Comparison of ENCODE assay signal across 9 cellular contexts in genomic region chr1:89739013-89739843, GRCh38.
DNase-seq lines count a peak whose midpoint lies in the region; ATAC-seq lines count a peak whose summit lies in the region.
"Had no signal": no experiment of that assay in that cellular context is flagged by ENCODE, and none has a peak within 500 bp of the region (broad histone marks: within the 10 kb centered on the region; RNA-seq: fewer than 3 reads in every experiment).

No MANE protein-coding gene starts in this region.

- peaks cover 61% of the 10 kb centered on the region for H3K4me1 Mint-ChIP-seq in activated T-cell treated with anti-CD3 and anti-CD28 coated beads, Interleukin-2, amount 50 U/mL, for 24 hours (ENCODE audit: low read depth)
- H3K4me1 Mint-ChIP-seq: brain had no signal

- peak; percentile 72 for ATAC-seq in HG02588 (IDR thresholded peaks at IDR 0.05; ENCODE audit: unreplicated experiment)
- ATAC-seq in GM19023 (IDR thresholded peaks at IDR 0.05; ENCODE audit: unreplicated experiment), result no peak

- H3K27me3 Mint-ChIP-seq in activated T-cell treated with anti-CD3 and anti-CD28 coated beads, Interleukin-2, amount 50 U/mL, for 24 hours, result no peaks in the 10 kb centered on the region

- peaks cover 12% of the 10 kb centered on the region for H3K36me3 Mint-ChIP-seq in activated T-cell treated with anti-CD3 and anti-CD28 coated beads, Interleukin-2, amount 50 U/mL, for 24 hours (ENCODE audit: low read depth)
- H3K36me3 Mint-ChIP-seq: brain had no signal

- peak overlapping the region; percentile 74 for H3K4me3 Mint-ChIP-seq in activated T-cell treated with anti-CD3 and anti-CD28 coated beads, Interleukin-2, amount 50 U/mL, for 24 hours
- H3K4me3 Mint-ChIP-seq: brain had no signal

- DNase-seq in AG08395 (ENCODE audit: low spot score), result peak; percentile 31
- peak; percentile 67 for DNase-seq in activated T-cell treated with anti-CD3 and anti-CD28 coated beads, Interleukin-2, amount 50 U/mL, for 24 hours
- peak; percentile 81 for DNase-seq in kidney tubule cell (ENCODE audit: low spot score)
- no peak for DNase-seq in NOMO-1 treated with dmso at 0.1 percent for 144 hours (lab: John Stamatoyannopoulos, UW; ENCODE audit: unreplicated experiment)
- no peak for DNase-seq in GDM1 (lab: John Stamatoyannopoulos, UW)
- DNase-seq in SKM-1 (lab: John Stamatoyannopoulos, UW; ENCODE audit: unreplicated experiment), result no peak

- peak overlapping the region; percentile 96 for H3K27ac Mint-ChIP-seq in activated T-cell treated with anti-CD3 and anti-CD28 coated beads, Interleukin-2, amount 50 U/mL, for 24 hours
- H3K27ac Mint-ChIP-seq: brain had no signal

- peaks cover 4% of the 10 kb centered on the region for H3K9me3 Mint-ChIP-seq in activated T-cell treated with anti-CD3 and anti-CD28 coated beads, Interleukin-2, amount 50 U/mL, for 24 hours

Comparison
In these comparisons a context has a peak if more than half of its experiments do, and no peak if none do; other contexts are left out.
1. DNase-seq: peak in AG08395 (single experiment), activated T-cell treated with anti-CD3 and anti-CD28 coated beads, Interleukin-2, amount 50 U/mL, for 24 hours (single experiment) and kidney tubule cell (single experiment); none in NOMO-1 treated with dmso at 0.1 percent for 144 hours (single experiment), GDM1 (single experiment) and SKM-1 (single experiment).